In genomic region chr3:58798312-58798711, GRCh38 we compare ENCODE assay signal across 16 cellular contexts.
"Had no signal": no experiment of that assay in that cellular context is flagged by ENCODE, and none has a peak within 500 bp of the region (broad histone marks: within the 10 kb centered on the region; RNA-seq: fewer than 3 reads in every experiment).

No MANE protein-coding gene starts in this region.

- H3K36me3 ChIP-seq: adrenal gland, suprapubic skin, upper lobe of right lung had no signal

- H3K9me3 Mint-ChIP-seq: activated naive CD4-positive, alpha-beta T cell treated with anti-CD3 and anti-CD28 coated beads for 36 hours; nephron progenitor cell had no signal

- H3K79me2 ChIP-seq: hepatocyte had no signal

- H3K27ac ChIP-seq: adrenal gland, hepatocyte, suprapubic skin, upper lobe of right lung had no signal

- H3K4me1 ChIP-seq: adrenal gland, suprapubic skin, upper lobe of right lung had no signal

- H3K27me3 ChIP-seq: adrenal gland, hepatocyte, suprapubic skin, upper lobe of right lung had no signal

- ATAC-seq: left ventricle myocardium superior, sciatic nerve, upper lobe of right lung had no signal

- DNase-seq: activated CD4-positive, alpha-beta T cell treated with anti-CD3 and anti-CD28 coated beads, Interleukin-2, amount 50 U/mL, for 48 hours; activated CD4-positive, CD25-positive, alpha-beta regulatory T cell treated with anti-CD3 and anti-CD28 coated beads, Interleukin-2, amount 50 U/mL, for 72 hours; activated naive CD4-positive, alpha-beta T cell treated with anti-CD3 and anti-CD28 coated beads for 36 hours; adrenal gland; caudate nucleus; effector memory CD4-positive, alpha-beta T cell; left ventricle myocardium superior; mesenchymal stem cell; nephron progenitor cell; stimulated activated CD4-positive, alpha-beta T cell treated with anti-CD3 and anti-CD28 coated beads, Interleukin-2, amount 100 ng/mL, for 24 hours; stimulated activated naive CD4-positive, alpha-beta T cell; T-helper 9 cell; upper lobe of right lung had no signal

- H2AFZ ChIP-seq: hepatocyte had no signal

- H3K9me3 ChIP-seq: adrenal gland, suprapubic skin, upper lobe of right lung had no signal

- H3K4me3 ChIP-seq: adrenal gland, hepatocyte, suprapubic skin, upper lobe of right lung had no signal

- H3K4me2 ChIP-seq: hepatocyte had no signal

- H3K27ac Mint-ChIP-seq: activated naive CD4-positive, alpha-beta T cell treated with anti-CD3 and anti-CD28 coated beads for 36 hours; nephron progenitor cell had no signal

- H3K4me3 Mint-ChIP-seq: activated naive CD4-positive, alpha-beta T cell treated with anti-CD3 and anti-CD28 coated beads for 36 hours; nephron progenitor cell had no signal
